ENCODE assay signal across 8 cellular contexts in genomic region chr7:105521027-105521730, GRCh38. TPM values are rescaled to one million over a fixed set of nuclear protein-coding genes. Genes with fewer than 3 reads are reported as not detected.
DNase-seq lines count a peak whose midpoint lies in the region; ATAC-seq and TF ChIP-seq lines count a peak whose summit lies in the region.

No MANE protein-coding gene starts in this region.

- intact Hi-C loops in left ventricle myocardium superior (cut with micrococcal nuclease) (no loop called here), posterior vena cava (cut with DNase I) (no loop called here)

- TF ChIP-seq CTCF in KMS-11 (conservative IDR thresholded peaks at IDR 0.05; ENCODE audit: low read depth, low read length), result no peak

- H3K36me3 ChIP-seq in KMS-11 (ENCODE audit: insufficient read depth), result no peaks in the 10 kb centered on the region

- H3K27ac ChIP-seq in KMS-11, result peak overlapping the region; percentile 77

- peaks cover 53% of the 10 kb centered on the region for H3K79me2 ChIP-seq in KMS-11 (ENCODE audit: insufficient read depth, low read depth)

- peak overlapping the region; percentile 99 for H2AFZ ChIP-seq in KMS-11 (ENCODE audit: low read depth)

- peaks cover 29% of the 10 kb centered on the region for H3K4me1 ChIP-seq in KMS-11 (ENCODE audit: low read depth, poor library complexity, severe bottlenecking)

- DNase-seq in ELR (ENCODE audit: low read depth) (peak; percentile 68), GOT3 (lab: John Stamatoyannopoulos, UW) (peak; percentile 35), RPMI8226 (peak; percentile 92), amniotic epithelial cell (ENCODE audit: low read depth) (peak; percentile 51), left ventricle myocardium superior (peak; percentile 79), posterior vena cava (ENCODE audit: low spot score) (peak; percentile 92)
- no peak for DNase-seq in NK-92 treated with Interleukin-12 subunit alpha and Interleukin-12 subunit beta, amount 100 ng/mL, for 24 hours (lab: John Stamatoyannopoulos, UW)

- no peaks in the 10 kb centered on the region for H3K27me3 ChIP-seq in KMS-11 (ENCODE audit: insufficient read depth, low read depth)

- ATAC-seq in left ventricle myocardium superior, result peak; percentile 67

- peaks cover 8% of the 10 kb centered on the region; the same call in 1 of the 2 replicates for H4K20me1 ChIP-seq in KMS-11 (ENCODE audit: insufficient read depth)

- H3K4me2 ChIP-seq in KMS-11, result peak overlapping the region; percentile 56

- peak overlapping the region; percentile 93 for H3K9ac ChIP-seq in KMS-11

- H3K4me3 ChIP-seq in KMS-11 (IDR thresholded peaks at IDR 0.05; ENCODE audit: insufficient read depth, low read depth, low read length), result no peak overlapping the region

RNA-seq across cellular contexts. Expression of gene PUS7, which starts 0.9 kb away (rescaled TPM):
- total RNA-seq in left ventricle myocardium superior (3.7 TPM), posterior vena cava (10 to 100 TPM in 1 of 2 donors, 1 to 10 TPM in 1; 7.2 to 11.3 TPM)

RNA-seq across cellular contexts. Expression of gene RINT1, which starts 10.8 kb away (rescaled TPM):
- 14.5 TPM for total RNA-seq in left ventricle myocardium superior
- 10 to 100 TPM; 13.9 to 16.1 TPM for total RNA-seq in posterior vena cava
